ENCODE assay signal across 6 cellular contexts in the genomic region with DNA sequence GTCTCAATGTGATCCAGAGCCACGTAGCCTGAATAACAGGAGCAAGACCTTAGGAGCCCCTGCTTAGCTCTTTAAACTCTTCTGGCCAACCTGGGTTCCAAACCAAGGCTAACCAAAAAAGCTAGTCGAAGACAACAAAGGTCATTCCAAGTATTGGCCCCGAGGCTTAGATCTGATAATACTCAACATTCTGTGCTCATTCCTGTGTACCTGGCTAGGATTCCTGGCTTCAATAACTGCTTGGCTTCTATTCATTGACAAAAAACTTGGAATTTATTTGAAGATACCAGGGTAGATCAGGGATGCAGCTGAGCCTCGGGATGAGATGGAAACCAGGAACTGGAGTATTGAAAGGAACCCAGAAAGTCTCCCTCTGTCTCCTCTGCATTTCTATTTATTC.
"Had no signal": no experiment of that assay in that cellular context is flagged by ENCODE, and none has a peak within 500 bp of the region (broad histone marks: within the 10 kb centered on the region; RNA-seq: fewer than 3 reads in every experiment).

No MANE protein-coding gene starts in this region.

- DNase-seq: GM23248, GOT3, H9, HCEC 1CT, IMR-90 had no signal

- ATAC-seq: K562 had no signal

- H3K9me3 Mint-ChIP-seq: H9 had no signal

- H3K4me3 ChIP-seq: GM23248, K562 had no signal

- H3K4me3 Mint-ChIP-seq: H9 had no signal

- H3K9ac ChIP-seq: GM23248 had no signal

- H3K27ac ChIP-seq: GM23248 had no signal

- H2AFZ ChIP-seq: GM23248 had no signal
